8 cellular contexts compared by ENCODE assay signal in the genomic region with DNA sequence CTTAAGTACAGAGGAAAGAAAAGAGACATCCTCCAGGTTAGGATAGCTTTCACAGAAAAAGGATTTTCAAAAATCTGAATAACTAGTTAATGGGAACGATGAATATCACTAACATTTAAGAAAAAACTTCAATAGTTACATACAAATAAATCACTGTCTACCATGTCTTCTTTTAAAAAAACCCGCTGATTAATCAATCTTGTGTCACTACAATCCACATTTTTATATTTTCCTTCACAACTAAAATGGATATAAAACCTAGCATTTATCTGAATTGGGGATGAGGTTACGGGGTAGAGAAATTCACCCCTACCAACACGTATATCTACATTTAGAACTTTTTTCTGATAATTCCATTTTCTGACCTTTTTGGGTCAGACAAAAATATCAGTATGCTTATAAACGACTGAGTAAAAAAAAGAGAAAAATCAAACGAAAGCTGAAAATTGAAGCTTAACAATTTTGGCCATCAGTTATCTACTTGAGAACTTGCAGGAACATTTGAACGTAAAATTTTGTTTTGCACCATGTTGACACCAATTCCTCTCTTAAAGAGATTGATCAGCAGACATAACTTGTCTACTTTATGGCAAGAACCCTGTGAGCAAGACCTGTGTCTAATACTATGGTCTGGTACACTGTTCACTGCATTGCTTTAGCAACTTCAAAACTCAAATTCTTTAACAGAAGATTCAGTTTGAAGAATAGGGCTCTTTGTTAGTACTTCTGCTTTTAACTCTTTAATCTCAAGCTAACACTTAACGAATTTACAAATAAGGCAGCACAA. TPM values are rescaled to one million over a fixed set of nuclear protein-coding genes. Genes with fewer than 3 reads are reported as not detected.
DNase-seq lines count a peak whose midpoint lies in the region; ATAC-seq, FAIRE-seq and TF ChIP-seq lines count a peak whose summit lies in the region.

No MANE protein-coding gene starts in this region.

- no peak for TF ChIP-seq RAD21 in H1 (IDR thresholded peaks at IDR 0.05 in 1 of 2, conservative IDR thresholded peaks at IDR 0.05 in 1 of 2; ENCODE audit: low read depth in 2 of 2, low read length in 2 of 2)

- H3K9me3 ChIP-seq in H1 (ENCODE audit: insufficient read depth in 2 of 2, low read depth in 1 of 2, low read length in 1 of 2) (no peaks in the 10 kb centered on the region), psoas muscle (no peaks in the 10 kb centered on the region)

- no peak overlapping the region for H2BK12ac ChIP-seq in H1 (ENCODE audit: low read depth, low read length)

- 44% methylated on average over 8 of the region's 8 CpGs; no CpG with 5 or more reads in 1 of the 2 experiments for WGBS in H1 (ENCODE audit: extremely low coverage in 1 of 2, insufficient coverage in 1 of 2, insufficient read length in 1 of 2, insufficient replicate concordance in 2 of 2, low coverage in 1 of 2, low lambda C conversion rate in 2 of 2, missing lambda C conversion rate in 1 of 2), 2 experiments
- WGBS in psoas muscle, 3 donors, result 5 to 11% (median 9%) methylated on average over 8 of the region's 8 CpGs

- H3K23ac ChIP-seq in H1 (ENCODE audit: insufficient read length), result no peak overlapping the region

- TF ChIP-seq EP300 in H1 (IDR thresholded peaks at IDR 0.05; ENCODE audit: borderline replicate concordance in 1 of 2, low read depth in 2 of 2, low read length in 2 of 2), result no peak

- H3K9ac ChIP-seq in H1 (replicated peaks in 1 of 4; ENCODE audit: extremely low read depth in 1 of 4, low read depth in 3 of 4, low read length in 3 of 4), result no peak overlapping the region

- no peak overlapping the region; a peak in 2 of 4 replicates for H3K4me2 ChIP-seq in H1 (ENCODE audit: insufficient read depth in 1 of 2, low read depth in 2 of 2, low read length in 2 of 2)

- POLR2A ChIA-PET in H1 (lab: Charles Lee; ENCODE audit: partially characterized antibody), result no interaction called here

- H3K27ac ChIP-seq in H1 (ENCODE audit: low read depth, low read length) (no peak overlapping the region), psoas muscle (peak overlapping the region; percentile 99)

- TF ChIP-seq POLR2A in NB4 (IDR thresholded peaks at IDR 0.05; ENCODE audit: extremely low read depth, insufficient read length) (no peak), H1 (IDR thresholded peaks at IDR 0.05; ENCODE audit: control extremely low read depth in 1 of 2, low read depth in 2 of 2, low read length in 2 of 2) (no peak), GM18505 (IDR thresholded peaks at IDR 0.05; ENCODE audit: borderline replicate concordance, extremely low read depth, insufficient read depth, insufficient read length) (no peak)

- CTCF ChIA-PET in H1 (lab: Charles Lee; ENCODE audit: partially characterized antibody), result interaction anchor here (1.7 kb wide), 1 partner anchor 189 kb away, joined by 5 read pairs; no protein-coding TSS in a partner anchor

- H3K4ac ChIP-seq in H1 (replicated peaks; ENCODE audit: insufficient read length, low read depth, low read length), result no peak overlapping the region

- peaks cover 0 to 22% of the 10 kb centered on the region in 2 experiments; a peak in 2 of 4 replicates for H3K79me2 ChIP-seq in H1 (ENCODE audit: control insufficient read depth in 1 of 2, insufficient read depth in 2 of 2, low read length in 2 of 2)

- peaks cover 5 to 25% (median 12%) of the 10 kb centered on the region in 4 experiments; a peak in 6 of 7 replicates for H3K27me3 ChIP-seq in H1 (replicated peaks in 1 of 4; ENCODE audit: control insufficient read depth in 3 of 4, extremely low read depth in 1 of 4, insufficient read depth in 3 of 4, low read length in 3 of 4)
- no peaks in the 10 kb centered on the region for H3K27me3 ChIP-seq in psoas muscle (ENCODE audit: insufficient read depth in 3 of 3, low read length in 2 of 3)

- no peaks in the 10 kb centered on the region for H3K79me1 ChIP-seq in H1 (ENCODE audit: low read depth, low read length)

- H4K5ac ChIP-seq in H1 (ENCODE audit: insufficient read length, low read depth, low read length), result peak overlapping the region; percentile 43

- ATAC-seq in psoas muscle (no peak), HG02610 (IDR thresholded peaks at IDR 0.05; ENCODE audit: unreplicated experiment) (no peak), omental fat pad (ENCODE audit: low FRiP score) (no peak), GM18505 (IDR thresholded peaks at IDR 0.05; ENCODE audit: unreplicated experiment) (no peak)

- H3K14ac ChIP-seq in H1 (ENCODE audit: insufficient read length), result no peak overlapping the region

- H4K91ac ChIP-seq in H1 (replicated peaks; ENCODE audit: insufficient read length, low read length), result no peak overlapping the region

- H3K23me2 ChIP-seq in H1 (ENCODE audit: low read depth, low read length), result peaks cover 6% of the 10 kb centered on the region

- peak; percentile 25 for DNase-seq in NB4 (ENCODE audit: low read depth)
- no peak for DNase-seq in H1 (ENCODE audit: low read depth in 1 of 2, low spot score in 2 of 2)
- no peak for DNase-seq in psoas muscle
- DNase-seq in NCI-H82 (lab: John Stamatoyannopoulos, UW), result no peak
- DNase-seq in omental fat pad (ENCODE audit: low spot score), result no peak

- FAIRE-seq in H1 (lab: Jason Lieb, UNC), result no peak

- no peak for TF ChIP-seq CTCF in NB4 (IDR thresholded peaks at IDR 0.05; ENCODE audit: low read depth, low read length)
- no peak for TF ChIP-seq CTCF in H1 (IDR thresholded peaks at IDR 0.05; ENCODE audit: control extremely low read depth in 1 of 3, insufficient read depth in 1 of 3, low read depth in 1 of 3, low read length in 3 of 3)
- no peak for TF ChIP-seq CTCF in psoas muscle (IDR thresholded peaks at IDR 0.05)
- TF ChIP-seq CTCF in omental fat pad (IDR thresholded peaks at IDR 0.05), result no peak

- H2BK15ac ChIP-seq in H1 (ENCODE audit: low read length), result no peak overlapping the region

- H3K4me1 ChIP-seq in H1 (replicated peaks in 1 of 4; ENCODE audit: control insufficient read depth in 3 of 4, insufficient read depth in 4 of 4, low read length in 3 of 4) (peaks cover 0 to 17% (median 8%) of the 10 kb centered on the region in 4 experiments; a peak in 6 of 7 replicates), psoas muscle (peaks cover 27% of the 10 kb centered on the region)

- H2AK5ac ChIP-seq in H1 (ENCODE audit: low read depth, low read length), result no peak overlapping the region

- intact Hi-C loops in psoas muscle (cut with DNase I), result no loop called here

- H3K56ac ChIP-seq in H1 (replicated peaks; ENCODE audit: insufficient read length, low read depth, low read length), result no peak overlapping the region

- 0 out of 2 replicates have a peak overlapping the region, but pooled peaks have one; percentile 43 for H2BK20ac ChIP-seq in H1 (ENCODE audit: low read length)

- H4K8ac ChIP-seq in H1 (ENCODE audit: extremely low read depth, insufficient read depth, low read length), result no peak overlapping the region

- H2AFZ ChIP-seq in H1 (ENCODE audit: low read length), result no peak overlapping the region

- H3K4me3 ChIP-seq in GM08714 (ENCODE audit: low read length), result peak overlapping the region; percentile 98; the same call in 1 of the 2 replicates
- H3K4me3 ChIP-seq in NB4 (ENCODE audit: low read depth, low read length), result peak overlapping the region; percentile 95
- H3K4me3 ChIP-seq in H1 (ENCODE audit: extremely low read depth in 1 of 4, insufficient read depth in 2 of 4, low read depth in 3 of 4, low read length in 4 of 4), result peak overlapping the region in 1 of 4 experiments; percentile 38; a peak in 1 of 8 replicates
- H3K4me3 ChIP-seq in psoas muscle, result peak overlapping the region; percentile 93

- H3K36me3 ChIP-seq in H1 (ENCODE audit: control insufficient read depth in 2 of 4, insufficient read depth in 4 of 4, low read length in 3 of 4), result no peaks in the 10 kb centered on the region
- H3K36me3 ChIP-seq in psoas muscle (ENCODE audit: insufficient read depth in 1 of 2, low read depth in 1 of 2), result peaks cover 0 to 14% of the 10 kb centered on the region in 2 donors

- peak overlapping the region; percentile 28 for H2BK120ac ChIP-seq in H1 (replicated peaks; ENCODE audit: low read depth, low read length)

- H4K20me1 ChIP-seq in H1 (replicated peaks in 1 of 2; ENCODE audit: control insufficient read depth in 1 of 2, insufficient read depth in 2 of 2, low read length in 2 of 2), result no peaks in the 10 kb centered on the region

- H3K18ac ChIP-seq in H1 (ENCODE audit: extremely low read depth, low read length), result no peak overlapping the region

- no peak overlapping the region for H2BK5ac ChIP-seq in H1 (ENCODE audit: low read depth, low read length)

TF ChIP-seq in H1, 55 proteins besides CTCF, POLR2A, EP300 and RAD21 (continues in another document):
- no peak for TF ChIP-seq CBX5 (IDR thresholded peaks at IDR 0.05; ENCODE audit: low read depth, low read length)
- no peak for TF ChIP-seq SUZ12 (IDR thresholded peaks at IDR 0.05; ENCODE audit: low read length)
- TF ChIP-seq ASH2L (IDR thresholded peaks at IDR 0.05; ENCODE audit: low read length), result no peak
- TF ChIP-seq BRCA1 (IDR thresholded peaks at IDR 0.05; ENCODE audit: low read depth, low read length), result no peak
- no peak for TF ChIP-seq KDM4A (IDR thresholded peaks at IDR 0.05; ENCODE audit: low read depth, low read length, severe bottlenecking)
- TF ChIP-seq, protein P1, sequence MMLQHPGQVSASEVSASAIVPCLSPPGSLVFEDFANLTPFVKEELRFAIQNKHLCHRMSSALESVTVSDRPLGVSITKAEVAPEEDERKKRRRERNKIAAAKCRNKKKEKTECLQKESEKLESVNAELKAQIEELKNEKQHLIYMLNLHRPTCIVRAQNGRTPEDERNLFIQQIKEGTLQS (IDR thresholded peaks at IDR 0.05; ENCODE audit: insufficient read depth, low read depth, low read length), result no peak
- TF ChIP-seq SRF (IDR thresholded peaks at IDR 0.05; ENCODE audit: low read depth, low read length), result no peak
- TF ChIP-seq, protein P2, sequence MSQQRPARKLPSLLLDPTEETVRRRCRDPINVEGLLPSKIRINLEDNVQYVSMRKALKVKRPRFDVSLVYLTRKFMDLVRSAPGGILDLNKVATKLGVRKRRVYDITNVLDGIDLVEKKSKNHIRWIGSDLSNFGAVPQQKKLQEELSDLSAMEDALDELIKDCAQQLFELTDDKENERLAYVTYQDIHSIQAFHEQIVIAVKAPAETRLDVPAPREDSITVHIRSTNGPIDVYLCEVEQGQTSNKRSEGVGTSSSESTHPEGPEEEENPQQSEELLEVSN (IDR thresholded peaks at IDR 0.05), result no peak

RNA-seq across cellular contexts. Expression of a gene that starts 4.8 kb away (rescaled TPM):
- 5.4 and 7.7 TPM in 2 replicates for total RNA-seq in H1 (2021; fragmentation: NEBNext Ultra II Directional; extraction: Animal tissue kit (Norgen Biotek cat#: 25700))
- polyA plus RNA-seq in H1 (2011; rRNA removed), result 0.61 and 1.7 TPM in 2 replicates
- polyA plus RNA-seq in H1 (2011; cell fraction: cytosol; rRNA removed), result 1.5 TPM
- polyA plus RNA-seq in H1 (2011; cell fraction: nucleus; rRNA removed), result 1.2 TPM
- polyA plus RNA-seq in H1 (2012, experiment 1 of 2), result 2.1 to 4.9 TPM (median 3.4 TPM) in 4 replicates
- polyA plus RNA-seq in H1 (2012, experiment 2 of 2), result 0.41 TPM
- polyA plus RNA-seq in H1 (2013, experiment 1 of 2), result 5.9 TPM
- 5.2 TPM for polyA plus RNA-seq in H1 (2013, experiment 2 of 2)
- 5.4 and 10.8 TPM in 2 replicates for polyA minus RNA-seq in H1 (2011; rRNA and poly(A)+ RNA removed)
- polyA minus RNA-seq in H1 (2011; cell fraction: cytosol; rRNA and poly(A)+ RNA removed), result 2.7 TPM
- polyA minus RNA-seq in H1 (2011; cell fraction: nucleus; rRNA and poly(A)+ RNA removed), result 7.5 TPM
- 10 to 100 TPM; 55.8 to 89.7 (median 63.6) TPM for total RNA-seq in psoas muscle
- polyA plus RNA-seq in psoas muscle, result 10 to 100 TPM; 16.5 to 34.5 (median 26.2) TPM
- total RNA-seq in omental fat pad, result 100 to 1,000 TPM in 1 of 4 donors, 10 to 100 TPM in 3; 57.1 to 102 (median 62.3) TPM
